6 cellular contexts compared by ENCODE assay signal in genomic region chr3:94784274-94784673, GRCh38.
"Had no signal": no experiment of that assay in that cellular context is flagged by ENCODE, and none has a peak within 500 bp of the region (broad histone marks: within the 10 kb centered on the region; RNA-seq: fewer than 3 reads in every experiment).

No MANE protein-coding gene starts in this region.

- DNase-seq: KBM-7, KG1 had no signal

- H3K27ac ChIP-seq: HL-60, KMS-11 had no signal

- H3K4me3 ChIP-seq: K562 had no signal

- H3K9ac ChIP-seq: KMS-11 had no signal

- H3K4me2 ChIP-seq: KMS-11 had no signal

- ATAC-seq: K562 had no signal

- FAIRE-seq: HTR-8/SVneo, K562 had no signal
